Comparison of ENCODE assay signal across 19 cellular contexts in genomic region chr19:19637523-19638251, GRCh38. TPM values are rescaled to one million over a fixed set of nuclear protein-coding genes. Genes with fewer than 3 reads are reported as not detected.
A peak's percentile ranks its signal among the peaks of the same experiment; 100 is the strongest.
DNase-seq lines count a peak whose midpoint lies in the region; ATAC-seq, FAIRE-seq and TF ChIP-seq lines count a peak whose summit lies in the region.
"Had no signal": no experiment of that assay in that cellular context is flagged by ENCODE, and none has a peak within 500 bp of the region (broad histone marks: within the 10 kb centered on the region; RNA-seq: fewer than 3 reads in every experiment).

No MANE protein-coding gene starts in this region.

- FAIRE-seq in urothelium cell line (lab: Jason Lieb, UNC) = no peak
- FAIRE-seq: bronchial epithelial cell had no signal

- peaks cover 28% of the 10 kb centered on the region for H3K36me3 Mint-ChIP-seq in HFFc6 (ENCODE audit: low read depth)
- H3K36me3 Mint-ChIP-seq in neural progenitor cell = peaks cover 18% of the 10 kb centered on the region

- no peak for DNase-seq in DND-41
- no peak for DNase-seq in HFFc6
- no peak for DNase-seq in neural progenitor cell (ENCODE audit: low spot score)
- DNase-seq in urothelium cell line (ENCODE audit: low spot score) = no peak
- no peak for DNase-seq in posterior cingulate gyrus
- DNase-seq: foreskin melanocyte, GM23248, NCI-H1436 treated with DMSO at 0.1 percent for 48 hours, NCI-H2171, NCI-H526 treated with DMSO at 0.1 percent for 48 hours, SIG-M5 had no signal

- H2AFZ ChIP-seq in DND-41 (ENCODE audit: low read depth, low read length) (no peak overlapping the region), neural progenitor cell (replicated peaks) (no peak overlapping the region)
- H2AFZ ChIP-seq: GM23248 had no signal

- H4K20me1 ChIP-seq in DND-41 (ENCODE audit: insufficient read depth, low read length) (no peaks in the 10 kb centered on the region), neural progenitor cell (ENCODE audit: low read depth) (no peaks in the 10 kb centered on the region)

- no peaks in the 10 kb centered on the region for H3F3A ChIP-seq in neural progenitor cell (ENCODE audit: low read depth)

- H3K9ac ChIP-seq in DND-41 (ENCODE audit: low read depth, low read length) (no peak overlapping the region), neural progenitor cell (no peak overlapping the region)
- H3K9ac ChIP-seq: GM23248 had no signal

- no peak overlapping the region for H3K4me3 Mint-ChIP-seq in HFFc6
- H3K4me3 Mint-ChIP-seq in neural progenitor cell = no peak overlapping the region
- H3K4me3 Mint-ChIP-seq: dendritic cell treated with granulocyte-macrophage colony-stimulating factor and Interleukin-4, amounts not matched to agents 40 ng/mL and 50 ng/mL, for 4 days had no signal

- peaks cover 8% of the 10 kb centered on the region for H3K79me2 ChIP-seq in DND-41 (ENCODE audit: insufficient read depth, low read length)
- no peaks in the 10 kb centered on the region for H3K79me2 ChIP-seq in neural progenitor cell (ENCODE audit: low read depth)

- H3K4me1 Mint-ChIP-seq in HFFc6 (ENCODE audit: low read depth) (peaks cover 9% of the 10 kb centered on the region), neural progenitor cell (peaks cover 8% of the 10 kb centered on the region)

- H3K4me3 ChIP-seq in DND-41 (ENCODE audit: low read depth in 1 of 2, low read length in 2 of 2) (no peak overlapping the region), neural progenitor cell (no peak overlapping the region)
- H3K4me3 ChIP-seq: GM23248, thoracic aorta had no signal

- no peaks in the 10 kb centered on the region for H3K27me3 ChIP-seq in DND-41 (ENCODE audit: insufficient read depth, low read length, poor library complexity)
- no peaks in the 10 kb centered on the region for H3K27me3 ChIP-seq in neural progenitor cell

- H3K27ac ChIP-seq in DND-41 (ENCODE audit: low read length) (no peak overlapping the region), neural progenitor cell (no peak overlapping the region)
- H3K27ac ChIP-seq: GM23248, thoracic aorta, VCaP had no signal

- no peaks in the 10 kb centered on the region for H3K9me3 ChIP-seq in DND-41 (ENCODE audit: insufficient read depth, low read length, severe bottlenecking)
- H3K9me3 ChIP-seq in neural progenitor cell (ENCODE audit: low read depth) = no peaks in the 10 kb centered on the region
- H3K9me3 ChIP-seq: thoracic aorta had no signal

- H3K4me1 ChIP-seq in DND-41 (ENCODE audit: insufficient read depth, low read length) = peaks cover 11% of the 10 kb centered on the region
- no peaks in the 10 kb centered on the region for H3K4me1 ChIP-seq in neural progenitor cell

- H3K36me3 ChIP-seq in DND-41 (ENCODE audit: insufficient read depth, low read length) (peaks cover 62% of the 10 kb centered on the region), neural progenitor cell (no peaks in the 10 kb centered on the region)

- no peak overlapping the region for H3K4me2 ChIP-seq in DND-41 (ENCODE audit: insufficient read depth, low read length)
- H3K4me2 ChIP-seq in neural progenitor cell = no peak overlapping the region

- H3K27ac Mint-ChIP-seq in HFFc6 (no peak overlapping the region), neural progenitor cell (no peak overlapping the region)
- H3K27ac Mint-ChIP-seq: activated T-helper 2 cell treated with anti-CD3 and anti-CD28 coated beads, Interferon-gamma antibody, Interleukin-2, Interleukin-4, amounts not matched to agents 10 μg/mL and 5 μg/mL and 100 μg/mL, durations not matched to agents 14 hours and 24 hours and 36 hours; dendritic cell treated with granulocyte-macrophage colony-stimulating factor and Interleukin-4, amounts not matched to agents 40 ng/mL and 50 ng/mL, for 4 days had no signal

- TF ChIP-seq CTCF in DND-41 (IDR thresholded peaks at IDR 0.05; ENCODE audit: borderline replicate concordance, extremely low read depth, low read length, poor library complexity, severe bottlenecking) (peak; percentile 22), HFFc6 (IDR thresholded peaks at IDR 0.05) (peak; percentile 38), neural progenitor cell (IDR thresholded peaks at IDR 0.05) (peak; percentile 3)

- H3K9me3 Mint-ChIP-seq in HFFc6 (no peaks in the 10 kb centered on the region), neural progenitor cell (no peaks in the 10 kb centered on the region)
- H3K9me3 Mint-ChIP-seq: activated T-helper 2 cell treated with anti-CD3 and anti-CD28 coated beads, Interferon-gamma antibody, Interleukin-2, Interleukin-4, amounts not matched to agents 10 μg/mL and 5 μg/mL and 100 μg/mL, durations not matched to agents 14 hours and 24 hours and 36 hours; dendritic cell treated with granulocyte-macrophage colony-stimulating factor and Interleukin-4, amounts not matched to agents 40 ng/mL and 50 ng/mL, for 4 days had no signal

- intact Hi-C loops in posterior cingulate gyrus (cut with DNase I) = no loop called here

- no peak for ATAC-seq in DND-41 (ENCODE audit: insufficient read depth, low read depth)
- ATAC-seq in esophagus mucosa = peak; percentile 8
- no peak for ATAC-seq in HG03159 (IDR thresholded peaks at IDR 0.05; ENCODE audit: unreplicated experiment)
- ATAC-seq: left lobe of liver had no signal

- no peaks in the 10 kb centered on the region for H3K27me3 Mint-ChIP-seq in HFFc6 (ENCODE audit: insufficient read depth)
- peaks cover 2% of the 10 kb centered on the region for H3K27me3 Mint-ChIP-seq in neural progenitor cell (ENCODE audit: insufficient read depth, low read depth)
- H3K27me3 Mint-ChIP-seq: dendritic cell treated with granulocyte-macrophage colony-stimulating factor and Interleukin-4, amounts not matched to agents 40 ng/mL and 50 ng/mL, for 4 days had no signal

RNA-seq across cellular contexts. Expression of gene GMIP, which starts 5.8 kb away (rescaled TPM):
- total RNA-seq in HFFc6 (2021; fragmentation: NEBNext Ultra II Directional; extraction: Animal tissue kit (Norgen Biotek cat#: 25700)) = 10 to 100 TPM; 11.5 to 16.7 (median 13.9) TPM
- total RNA-seq in esophagus mucosa (9.4 TPM), neural progenitor cell (ENCODE audit: low replicate concordance) (6.4 and 7.9 TPM in 2 replicates)

RNA-seq across cellular contexts. Expression of gene LPAR2, which starts 9.7 kb away (rescaled TPM):
- 1 to 10 TPM; 2.6 to 4.2 (median 3.2) TPM for total RNA-seq in HFFc6 (2021; fragmentation: NEBNext Ultra II Directional; extraction: Animal tissue kit (Norgen Biotek cat#: 25700))
- 7.6 TPM for total RNA-seq in esophagus mucosa
- total RNA-seq in neural progenitor cell (ENCODE audit: low replicate concordance) = 21.2 and 64.8 TPM in 2 replicates

RNA-seq across cellular contexts. Expression of gene PBX4, which starts 19.2 kb away (rescaled TPM):
- total RNA-seq in HFFc6 (2021; fragmentation: NEBNext Ultra II Directional; extraction: Animal tissue kit (Norgen Biotek cat#: 25700)) = under 1 TPM in 5 of 6 experiments, not detected in 1; 0.23 to 0.40 (median 0.30) TPM
- total RNA-seq in esophagus mucosa = 0.20 TPM
- 3.2 and 4.8 TPM in 2 replicates for total RNA-seq in neural progenitor cell (ENCODE audit: low replicate concordance)
- total RNA-seq: thoracic aorta had no signal

RNA-seq across cellular contexts. Expression of gene ATP13A1, which starts 25.8 kb away (rescaled TPM):
- 10 to 100 TPM; 56.5 to 76.3 (median 61.3) TPM for total RNA-seq in HFFc6 (2021; fragmentation: NEBNext Ultra II Directional; extraction: Animal tissue kit (Norgen Biotek cat#: 25700))
- 28.9 TPM for total RNA-seq in esophagus mucosa
- 19.2 and 181 TPM in 2 replicates for total RNA-seq in neural progenitor cell (ENCODE audit: low replicate concordance)

RNA-seq across cellular contexts. Expression of gene ZNF101, which starts 31.0 kb away (rescaled TPM):
- total RNA-seq in HFFc6 (2021; fragmentation: NEBNext Ultra II Directional; extraction: Animal tissue kit (Norgen Biotek cat#: 25700)) = 1 to 10 TPM; 6.8 to 8.5 (median 7.2) TPM
- total RNA-seq in esophagus mucosa = 10.0 TPM
- 22.6 and 29.5 TPM in 2 replicates for total RNA-seq in neural progenitor cell (ENCODE audit: low replicate concordance)
